Comparison of ENCODE assay signal across 25 cellular contexts in the genomic region with DNA sequence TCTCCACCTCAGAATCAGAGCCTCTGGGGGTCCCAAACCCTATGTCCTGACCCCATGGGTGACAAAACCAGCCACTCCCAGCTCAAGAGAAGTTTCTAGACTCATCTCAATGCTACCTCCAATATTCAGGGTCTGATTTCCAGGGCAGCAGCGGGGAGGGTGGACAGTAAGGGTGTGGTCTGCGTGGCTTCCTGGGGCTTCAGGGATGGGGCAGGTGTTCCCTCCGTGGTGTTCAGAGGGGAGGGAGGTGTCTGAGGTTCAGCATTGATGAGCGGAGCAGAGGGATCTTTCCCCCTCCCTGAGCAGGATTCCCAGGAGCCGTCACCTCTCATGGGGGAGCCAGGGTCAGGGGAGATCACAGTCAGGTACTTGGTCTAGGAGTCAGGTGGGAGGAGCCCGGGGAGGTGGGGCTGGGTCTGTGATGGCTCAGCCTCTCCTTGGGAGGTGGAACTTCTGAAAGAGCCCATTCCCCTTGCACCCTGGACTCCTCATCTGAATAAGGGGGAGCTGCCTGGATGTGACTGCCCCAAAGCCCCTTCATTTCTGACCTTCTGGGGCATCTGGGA. TPM values are rescaled to one million over a fixed set of nuclear protein-coding genes. Genes with fewer than 3 reads are reported as not detected.
"Had no signal": no experiment of that assay in that cellular context is flagged by ENCODE, and none has a peak within 500 bp of the region (broad histone marks: within the 10 kb centered on the region; RNA-seq: fewer than 3 reads in every experiment).

No MANE protein-coding gene starts in this region.

- H3K27me3 ChIP-seq: ovary had no signal

- H3K4me1 ChIP-seq: breast epithelium, gastroesophageal sphincter, psoas muscle, stomach had no signal

- DNase-seq: activated CD4-positive, alpha-beta T cell treated with anti-CD3 and anti-CD28 coated beads, Interleukin-2, amount 10 ng/mL, durations not matched to agents 7 days and 5 days; activated CD8-positive, alpha-beta memory T cell treated with anti-CD3 and anti-CD28 coated beads for 24 hours; activated CD8-positive, alpha-beta memory T cell treated with anti-CD3 and anti-CD28 coated beads, Interleukin-2, amount 50 U/mL, for 48 hours; activated effector memory CD4-positive, alpha-beta T cell treated with Interleukin-2 at 50 U/mL for 16 hours; activated T-cell treated with anti-CD3 and anti-CD28 coated beads, Interleukin-2, amount 50 U/mL, for 48 hours; heart right ventricle; islet precursor cell; mammary epithelial cell; ovary; psoas muscle; right cardiac atrium; small intestine; stimulated activated CD4-positive, alpha-beta T cell treated with anti-CD3 and anti-CD28 coated beads, Interleukin-15, amount 100 ng/mL, for 24 hours; stimulated activated CD4-positive, alpha-beta T cell treated with anti-CD3 and anti-CD28 coated beads, Interleukin-2, amount 100 ng/mL, for 48 hours; stomach; SW 1271; trophoblast cell had no signal

- ATAC-seq: esophagus mucosa, gastroesophageal sphincter, left lung, psoas muscle, right cardiac atrium had no signal

- H3K36me3 ChIP-seq: breast epithelium, gastroesophageal sphincter, heart right ventricle, left lung, ovary, stomach had no signal

- H3K9me3 ChIP-seq: breast epithelium, ovary, stomach had no signal

- H3K4me3 ChIP-seq: breast epithelium, coronary artery, gastroesophageal sphincter, heart right ventricle, left lung, ovary, psoas muscle, stomach had no signal

- H3K27ac ChIP-seq: breast epithelium, coronary artery, gastroesophageal sphincter, heart right ventricle, left lung, ovary, psoas muscle, stomach had no signal

RNA-seq across cellular contexts. Expression of gene LILRA2, which starts 2.9 kb away (rescaled TPM):
- total RNA-seq: activated CD4-positive, alpha-beta T cell treated with anti-CD3 and anti-CD28 coated beads, Interleukin-2, amount 10 ng/mL, durations not matched to agents 7 days and 5 days; astrocyte; esophagus mucosa; mammary epithelial cell; neural crest cell; temporal lobe had no signal
- polyA plus RNA-seq: mammary epithelial cell had no signal

RNA-seq across cellular contexts. Expression of gene LILRA1, which starts 16.9 kb away (rescaled TPM):
- total RNA-seq: activated CD4-positive, alpha-beta T cell treated with anti-CD3 and anti-CD28 coated beads, Interleukin-2, amount 10 ng/mL, durations not matched to agents 7 days and 5 days; astrocyte; mammary epithelial cell; neural crest cell; stomach had no signal
- polyA plus RNA-seq: mammary epithelial cell had no signal

RNA-seq across cellular contexts. Expression of gene LILRB1, which starts 53.8 kb away (rescaled TPM):
- total RNA-seq: activated CD4-positive, alpha-beta T cell treated with anti-CD3 and anti-CD28 coated beads, Interleukin-2, amount 10 ng/mL, durations not matched to agents 7 days and 5 days; astrocyte; mammary epithelial cell; neural crest cell had no signal
- polyA plus RNA-seq: mammary epithelial cell had no signal
